Comparison of ENCODE assay signal across 16 cellular contexts in the genomic region with DNA sequence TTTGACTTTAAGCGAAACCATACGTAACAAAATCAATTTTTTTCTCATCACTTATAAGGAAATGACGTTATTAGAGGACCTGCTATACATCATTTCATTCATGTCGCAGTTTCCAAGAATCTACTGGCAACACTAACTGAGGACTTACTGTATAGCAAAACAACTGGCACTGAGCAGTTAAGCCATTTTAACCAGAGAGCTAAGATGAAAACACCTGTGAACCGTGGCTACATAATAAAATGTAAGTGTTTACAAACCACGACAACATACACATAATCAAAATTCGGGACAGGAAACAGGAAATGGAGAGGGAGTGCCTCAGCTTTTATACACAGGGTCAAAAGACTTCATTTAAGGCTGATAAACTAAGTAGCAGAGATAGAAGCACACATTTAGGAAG. TPM values are rescaled to one million over a fixed set of nuclear protein-coding genes. Genes with fewer than 3 reads are reported as not detected.
DNase-seq lines count a peak whose midpoint lies in the region; ATAC-seq and TF ChIP-seq lines count a peak whose summit lies in the region.
"Had no signal": no experiment of that assay in that cellular context is flagged by ENCODE, and none has a peak within 500 bp of the region (broad histone marks: within the 10 kb centered on the region; RNA-seq: fewer than 3 reads in every experiment).

No MANE protein-coding gene starts in this region.

- no peaks in the 10 kb centered on the region for H3K27me3 ChIP-seq in H9 (ENCODE audit: insufficient read depth, low read length)
- H3K27me3 ChIP-seq in naive thymus-derived CD4-positive, alpha-beta T cell (ENCODE audit: control insufficient read depth in 2 of 2, insufficient read depth in 2 of 2, low read length in 2 of 2), result no peaks in the 10 kb centered on the region
- H3K27me3 ChIP-seq: breast epithelium, upper lobe of right lung had no signal

- no peaks in the 10 kb centered on the region for H3K27me3 Mint-ChIP-seq in activated CD4-positive, alpha-beta T cell treated with anti-CD3 and anti-CD28 coated beads, Interleukin-2, amount 10 ng/mL, durations not matched to agents 24 days and 14 days
- no peaks in the 10 kb centered on the region for H3K27me3 Mint-ChIP-seq in H9 (ENCODE audit: low read depth)
- H3K27me3 Mint-ChIP-seq in activated CD8-positive, alpha-beta T cell treated with anti-CD3 and anti-CD28 coated beads, Interleukin-2, amount 10 ng/mL, durations not matched to agents 7 days and 5 days (ENCODE audit: low read depth), result no peaks in the 10 kb centered on the region
- no peaks in the 10 kb centered on the region for H3K27me3 Mint-ChIP-seq in naive thymus-derived CD4-positive, alpha-beta T cell
- H3K27me3 Mint-ChIP-seq: naive B cell had no signal

- peak overlapping the region; percentile 23 for H3K27ac Mint-ChIP-seq in activated CD4-positive, alpha-beta T cell treated with anti-CD3 and anti-CD28 coated beads, Interleukin-2, amount 10 ng/mL, durations not matched to agents 24 days and 14 days
- peak overlapping the region in 1 of 3 experiments; percentile 43; a peak in 1 of 7 replicates for H3K27ac Mint-ChIP-seq in H9
- peak overlapping the region; percentile 5 for H3K27ac Mint-ChIP-seq in activated CD8-positive, alpha-beta T cell treated with anti-CD3 and anti-CD28 coated beads, Interleukin-2, amount 10 ng/mL, durations not matched to agents 7 days and 5 days
- H3K27ac Mint-ChIP-seq in naive thymus-derived CD4-positive, alpha-beta T cell, result peak overlapping the region; percentile 63 to 90 (median 77)

- H3K56ac ChIP-seq in H9 (ENCODE audit: insufficient read length, low read depth, low read length), result no peak overlapping the region

- intact Hi-C loops in activated CD4-positive, alpha-beta T cell treated with anti-CD3 and anti-CD28 coated beads, Interleukin-2, amount 10 ng/mL, durations not matched to agents 24 days and 14 days (cut with micrococcal nuclease), result no loop called here
- intact Hi-C loops in naive thymus-derived CD4-positive, alpha-beta T cell (cut with micrococcal nuclease), result no loop called here

- H3K36me3 ChIP-seq in naive thymus-derived CD4-positive, alpha-beta T cell (ENCODE audit: control insufficient read depth in 2 of 3, insufficient read depth in 3 of 3, low read length in 3 of 3), result peaks cover 0 to 8% (median 7%) of the 10 kb centered on the region in 3 experiments
- H3K36me3 ChIP-seq: breast epithelium had no signal

- H3K23ac ChIP-seq in H9 (ENCODE audit: insufficient read length, low read depth, low read length), result no peak overlapping the region

- H3K36me3 Mint-ChIP-seq in activated CD4-positive, alpha-beta T cell treated with anti-CD3 and anti-CD28 coated beads, Interleukin-2, amount 10 ng/mL, durations not matched to agents 24 days and 14 days (ENCODE audit: low read depth), result peaks cover 11% of the 10 kb centered on the region
- peaks cover 7 to 10% (median 8%) of the 10 kb centered on the region in 3 experiments; a peak in 5 of 7 replicates for H3K36me3 Mint-ChIP-seq in H9 (ENCODE audit: insufficient read depth in 1 of 3, low read depth in 3 of 3)
- H3K36me3 Mint-ChIP-seq in activated CD8-positive, alpha-beta T cell treated with anti-CD3 and anti-CD28 coated beads, Interleukin-2, amount 10 ng/mL, durations not matched to agents 7 days and 5 days (ENCODE audit: low read depth), result no peaks in the 10 kb centered on the region
- peaks cover 0 to 15% (median 7%) of the 10 kb centered on the region in 5 donors for H3K36me3 Mint-ChIP-seq in naive thymus-derived CD4-positive, alpha-beta T cell

- H2BK120ac ChIP-seq in H9 (ENCODE audit: low read depth, low read length, poor library complexity, severe bottlenecking), result no peak overlapping the region

- no peaks in the 10 kb centered on the region for H3K9me3 ChIP-seq in H9 (ENCODE audit: control insufficient read depth, low read depth, low read length)
- no peaks in the 10 kb centered on the region for H3K9me3 ChIP-seq in naive thymus-derived CD4-positive, alpha-beta T cell (ENCODE audit: control insufficient read depth in 2 of 3, low read length in 3 of 3)
- H3K9me3 ChIP-seq: breast epithelium, upper lobe of right lung had no signal

- no peak overlapping the region for H2AFZ ChIP-seq in H9 (ENCODE audit: low read length)

- H2BK15ac ChIP-seq in H9 (ENCODE audit: low read depth, low read length), result no peak overlapping the region

- H2AK5ac ChIP-seq in H9 (ENCODE audit: insufficient read length, low read length), result no peak overlapping the region

- H3K4me2 ChIP-seq in H9 (ENCODE audit: insufficient read depth, insufficient read length, low read length), result no peak overlapping the region

- H3K23me2 ChIP-seq in H9 (ENCODE audit: insufficient read length, low read depth, low read length, poor library complexity, severe bottlenecking), result no peaks in the 10 kb centered on the region

- no peaks in the 10 kb centered on the region for H4K20me1 ChIP-seq in H9 (ENCODE audit: control insufficient read depth, insufficient read depth, insufficient read length)

- no peaks in the 10 kb centered on the region for H3K9me3 Mint-ChIP-seq in activated CD4-positive, alpha-beta T cell treated with anti-CD3 and anti-CD28 coated beads, Interleukin-2, amount 10 ng/mL, durations not matched to agents 24 days and 14 days
- no peaks in the 10 kb centered on the region for H3K9me3 Mint-ChIP-seq in H9
- no peaks in the 10 kb centered on the region for H3K9me3 Mint-ChIP-seq in activated CD8-positive, alpha-beta T cell treated with anti-CD3 and anti-CD28 coated beads, Interleukin-2, amount 10 ng/mL, durations not matched to agents 7 days and 5 days (ENCODE audit: insufficient read depth)
- no peaks in the 10 kb centered on the region for H3K9me3 Mint-ChIP-seq in naive thymus-derived CD4-positive, alpha-beta T cell
- H3K9me3 Mint-ChIP-seq: naive B cell had no signal

- H2BK12ac ChIP-seq in H9 (ENCODE audit: insufficient read length, low read depth, low read length), result no peak overlapping the region

- no peak overlapping the region for H2BK20ac ChIP-seq in H9 (ENCODE audit: low read depth, low read length, poor library complexity, severe bottlenecking)

- no peak overlapping the region for H3K14ac ChIP-seq in H9 (ENCODE audit: insufficient read depth, low read length)

- H3K4me1 ChIP-seq in H9 (ENCODE audit: insufficient read depth, low read length), result no peaks in the 10 kb centered on the region; the same call in 1 of the 2 replicates
- peaks cover 9 to 17% of the 10 kb centered on the region in 2 donors for H3K4me1 ChIP-seq in naive thymus-derived CD4-positive, alpha-beta T cell (ENCODE audit: control insufficient read depth in 2 of 2, insufficient read depth in 2 of 2, low read length in 2 of 2)
- H3K4me1 ChIP-seq: breast epithelium had no signal

- CTCF ChIA-PET in activated CD8-positive, alpha-beta T cell treated with anti-CD3 and anti-CD28 coated beads, Interleukin-2, amount 10 ng/mL, durations not matched to agents 7 days and 5 days (lab: Charles Lee), result interaction anchor here (0.9 to 2.1 kb wide), 3 partner anchors 16 to 100 kb away, joined by 3 to 13 read pairs (median 3); no protein-coding TSS in a partner anchor
- CTCF ChIA-PET in naive thymus-derived CD4-positive, alpha-beta T cell (lab: Charles Lee), result no interaction called here

- no peak overlapping the region for H3K18ac ChIP-seq in H9 (ENCODE audit: insufficient read length, low read depth, low read length)

- H3K4me1 Mint-ChIP-seq in activated CD4-positive, alpha-beta T cell treated with anti-CD3 and anti-CD28 coated beads, Interleukin-2, amount 10 ng/mL, durations not matched to agents 24 days and 14 days, result peaks cover 17% of the 10 kb centered on the region
- peaks cover 30 to 38% of the 10 kb centered on the region in 2 experiments for H3K4me1 Mint-ChIP-seq in H9
- H3K4me1 Mint-ChIP-seq in activated CD8-positive, alpha-beta T cell treated with anti-CD3 and anti-CD28 coated beads, Interleukin-2, amount 10 ng/mL, durations not matched to agents 7 days and 5 days (ENCODE audit: low read depth), result peaks cover 13% of the 10 kb centered on the region
- H3K4me1 Mint-ChIP-seq in naive thymus-derived CD4-positive, alpha-beta T cell, result peaks cover 28 to 72% (median 51%) of the 10 kb centered on the region in 7 donors

- H2BK5ac ChIP-seq in H9 (ENCODE audit: insufficient read length, low read length), result no peak overlapping the region

- H4K5ac ChIP-seq in H9 (ENCODE audit: insufficient read length, low read depth, low read length), result no peak overlapping the region

- peaks cover 8% of the 10 kb centered on the region for H3K79me1 ChIP-seq in H9 (ENCODE audit: insufficient read depth, low read depth, low read length, poor library complexity, severe bottlenecking)

- H3K79me2 ChIP-seq in H9 (ENCODE audit: insufficient read depth, low read length), result peaks cover 5% of the 10 kb centered on the region; the same call in 1 of the 2 replicates

- no peak overlapping the region for H3K4ac ChIP-seq in H9 (ENCODE audit: low read depth, low read length)

- H3K27ac ChIP-seq in H9 (ENCODE audit: insufficient read length, low read depth, low read length), result peak overlapping the region; percentile 52
- peak overlapping the region; percentile 29 for H3K27ac ChIP-seq in naive thymus-derived CD4-positive, alpha-beta T cell (ENCODE audit: low read depth, low read length)
- H3K27ac ChIP-seq: breast epithelium, upper lobe of right lung had no signal

- WGBS in H9 (ENCODE audit: extremely low coverage, insufficient read length, low lambda C conversion rate), result no CpG with 5 or more reads among the region's 7 CpGs

- ATAC-seq in activated CD8-positive, alpha-beta T cell treated with anti-CD3 and anti-CD28 coated beads, Interleukin-2, amount 10 ng/mL, durations not matched to agents 7 days and 5 days, result peak; percentile 27
- peak; percentile 63 for ATAC-seq in naive thymus-derived CD4-positive, alpha-beta T cell
- ATAC-seq: HepG2, upper lobe of right lung had no signal

- no peak for DNase-seq in activated CD4-positive, alpha-beta T cell treated with anti-CD3 and anti-CD28 coated beads, Interleukin-2, amount 10 ng/mL, durations not matched to agents 24 days and 14 days
- no peak for DNase-seq in activated CD4-positive, alpha-beta T cell treated with anti-CD3 and anti-CD28 coated beads for 4 hours
- DNase-seq in H9 (no peak), NCI-H226 (no peak), SHP77 (lab: John Stamatoyannopoulos, UW) (no peak), medulla oblongata (ENCODE audit: extremely low spot score) (no peak)
- DNase-seq in activated CD8-positive, alpha-beta T cell treated with anti-CD3 and anti-CD28 coated beads, Interleukin-2, amount 10 ng/mL, durations not matched to agents 7 days and 5 days, result no peak
- peak in 6 of 9 donors; percentile 1 to 43 (median 32) for DNase-seq in naive thymus-derived CD4-positive, alpha-beta T cell
- DNase-seq: DMS 273 treated with DMSO at 0.1 percent for 48 hours, glutamatergic neuron, naive B cell, NCI-H1105 treated with DMSO at 0.1 percent for 48 hours, NCI-H526 treated with DMSO at 0.1 percent for 48 hours, upper lobe of right lung had no signal

- H4K8ac ChIP-seq in H9 (replicated peaks; ENCODE audit: insufficient read length, low read depth, low read length), result no peak overlapping the region

- H4K91ac ChIP-seq in H9 (ENCODE audit: insufficient read length, low read depth, low read length), result no peak overlapping the region

- no peak overlapping the region for H3T11ph ChIP-seq in H9 (ENCODE audit: low read length)

- peak overlapping the region; percentile 50 for H3K4me3 Mint-ChIP-seq in activated CD4-positive, alpha-beta T cell treated with anti-CD3 and anti-CD28 coated beads, Interleukin-2, amount 10 ng/mL, durations not matched to agents 24 days and 14 days
- no peak overlapping the region for H3K4me3 Mint-ChIP-seq in H9
- no peak overlapping the region for H3K4me3 Mint-ChIP-seq in activated CD8-positive, alpha-beta T cell treated with anti-CD3 and anti-CD28 coated beads, Interleukin-2, amount 10 ng/mL, durations not matched to agents 7 days and 5 days
- peak overlapping the region; percentile 2 to 83 (median 62) for H3K4me3 Mint-ChIP-seq in naive thymus-derived CD4-positive, alpha-beta T cell
- H3K4me3 Mint-ChIP-seq: naive B cell had no signal

- POLR2A ChIA-PET in activated CD8-positive, alpha-beta T cell treated with anti-CD3 and anti-CD28 coated beads, Interleukin-2, amount 10 ng/mL, durations not matched to agents 7 days and 5 days (lab: Charles Lee), result no interaction called here
- POLR2A ChIA-PET in naive thymus-derived CD4-positive, alpha-beta T cell (lab: Charles Lee), result interaction anchor here (0.9 kb wide), 1 partner anchor 28 kb away, joined by 7 read pairs; no protein-coding TSS in a partner anchor

- TF ChIP-seq CTCF in H9 (conservative IDR thresholded peaks at IDR 0.05), result no peak

- no peak overlapping the region for H3K4me3 ChIP-seq in naive thymus-derived CD4-positive, alpha-beta T cell (ENCODE audit: low read length)
- H3K4me3 ChIP-seq: breast epithelium, upper lobe of right lung had no signal

- H3K9ac ChIP-seq in H9 (ENCODE audit: extremely low read depth, insufficient read length, low read length), result no peak overlapping the region

RNA-seq across cellular contexts. Expression of a gene that starts 29.5 kb away (rescaled TPM):
- total RNA-seq in activated CD4-positive, alpha-beta T cell treated with anti-CD3 and anti-CD28 coated beads, Interleukin-2, amount 10 ng/mL, durations not matched to agents 24 days and 14 days, result 59.5 and 61.1 TPM in 2 replicates
- 55.4 and 55.9 TPM in 2 replicates for total RNA-seq in H9 (2021)
- total RNA-seq in activated CD8-positive, alpha-beta T cell treated with anti-CD3 and anti-CD28 coated beads, Interleukin-2, amount 10 ng/mL, durations not matched to agents 7 days and 5 days, result 10 to 100 TPM; 25.7 to 27.0 TPM
- total RNA-seq in naive thymus-derived CD4-positive, alpha-beta T cell, result 10 to 100 TPM; 33.5 to 67.7 (median 52.7) TPM
- 10 to 100 TPM; 21.0 to 31.4 TPM for polyA plus RNA-seq in naive thymus-derived CD4-positive, alpha-beta T cell

Comparison
In these comparisons a context has a peak if more than half of its experiments do, and no peak if none do; other contexts are left out.
1. DNase-seq: peak in naive thymus-derived CD4-positive, alpha-beta T cell (6 of 9); none in activated CD4-positive, alpha-beta T cell treated with anti-CD3 and anti-CD28 coated beads, Interleukin-2, amount 10 ng/mL, durations not matched to agents 24 days and 14 days (single experiment), activated CD4-positive, alpha-beta T cell treated with anti-CD3 and anti-CD28 coated beads for 4 hours (0 of 2), H9 (single experiment), activated CD8-positive, alpha-beta T cell treated with anti-CD3 and anti-CD28 coated beads, Interleukin-2, amount 10 ng/mL, durations not matched to agents 7 days and 5 days (single experiment), NCI-H226 (single experiment), SHP77 (0 of 2) and medulla oblongata (single experiment).
2. H3K4me3 Mint-ChIP-seq: peak in activated CD4-positive, alpha-beta T cell treated with anti-CD3 and anti-CD28 coated beads, Interleukin-2, amount 10 ng/mL, durations not matched to agents 24 days and 14 days (single experiment) and naive thymus-derived CD4-positive, alpha-beta T cell (10 of 10); none in H9 (0 of 2) and activated CD8-positive, alpha-beta T cell treated with anti-CD3 and anti-CD28 coated beads, Interleukin-2, amount 10 ng/mL, durations not matched to agents 7 days and 5 days (single experiment).